Comparison of ENCODE assay signal across 27 cellular contexts in the genomic region with DNA sequence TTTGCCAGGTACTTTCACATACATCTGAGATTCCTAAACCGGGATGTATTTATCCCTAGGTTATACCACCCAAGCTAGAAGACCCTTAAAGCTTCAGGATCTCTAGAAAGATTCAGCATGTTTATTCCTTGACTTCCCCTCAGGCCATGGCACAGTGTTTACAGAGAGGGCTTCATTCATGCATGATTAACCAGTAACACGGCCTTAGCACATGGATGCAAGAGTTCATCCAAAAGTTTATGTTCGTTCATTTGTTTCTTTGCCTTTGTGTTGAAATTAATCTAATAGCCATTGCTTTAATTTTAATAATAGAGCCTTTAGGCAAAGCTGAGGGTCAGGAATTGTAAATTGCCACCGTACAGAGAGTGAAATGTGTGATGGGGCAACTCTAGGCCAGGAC. TPM values are rescaled to one million over a fixed set of nuclear protein-coding genes. Genes with fewer than 3 reads are reported as not detected.
"Had no signal": no experiment of that assay in that cellular context is flagged by ENCODE, and none has a peak within 500 bp of the region (broad histone marks: within the 10 kb centered on the region; RNA-seq: fewer than 3 reads in every experiment).

No MANE protein-coding gene starts in this region.

- DNase-seq: activated B cell treated with CpG ODN at 0.5 μM for 24 hours; activated CD4-positive, alpha-beta T cell treated with anti-CD3 and anti-CD28 coated beads for 36 hours; activated CD4-positive, alpha-beta T cell treated with anti-CD3 and anti-CD28 coated beads, Interleukin-2, amount 50 U/mL, for 48 hours; activated CD8-positive, alpha-beta memory T cell treated with anti-CD3 and anti-CD28 coated beads, Interleukin-2, amount 50 U/mL, for 48 hours; activated naive CD4-positive, alpha-beta T cell treated with Interleukin-2 at 50 U/mL for 16 hours; activated naive CD8-positive, alpha-beta T cell treated with anti-CD3 and anti-CD28 coated beads for 36 hours; activated T-cell treated with anti-CD3 and anti-CD28 coated beads, Interleukin-2, amount 50 U/mL, for 4 hours; amniotic stem cell; cerebellar nuclear complex; endodermal cell; foreskin fibroblast; heart right ventricle; islet precursor cell; left colon; midbrain; sigmoid colon; stimulated activated CD4-positive, alpha-beta T cell treated with anti-CD3 and anti-CD28 coated beads, Interleukin-2, amount 100 ng/mL, for 48 hours; stimulated activated CD8-positive, alpha-beta memory T cell treated with anti-CD3 and anti-CD28 coated beads, Interleukin-4, amount 100 ng/mL, for 48 hours; stimulated activated naive B cell treated with anti-CD40 and anti-IgM and Interleukin-4, amounts not matched to agents 10 μg/mL and 1 μg/mL and 100 μg/mL, for 72 hours had no signal

- H3K4me1 Mint-ChIP-seq: activated CD4-positive, alpha-beta T cell treated with anti-CD3 and anti-CD28 coated beads for 36 hours had no signal

- H3K4me3 Mint-ChIP-seq: activated B cell treated with CpG ODN at 0.5 μM for 24 hours; activated CD4-positive, alpha-beta T cell treated with anti-CD3 and anti-CD28 coated beads for 36 hours; activated naive CD8-positive, alpha-beta T cell treated with anti-CD3 and anti-CD28 coated beads for 36 hours; activated T-cell treated with anti-CD3 and anti-CD28 coated beads, Interleukin-2, amount 50 U/mL, for 4 hours; endodermal cell; nephron; stimulated activated naive B cell treated with anti-CD40 and anti-IgM and Interleukin-4, amounts not matched to agents 10 μg/mL and 1 μg/mL and 100 μg/mL, for 72 hours; T-helper 1 cell treated with Interleukin-12 subunit alpha and Interleukin-12 subunit beta and Interleukin-4 antibody, amounts not matched to agents 30 μg/mL and 1 μg/mL, for 36 hours had no signal

- H3K27me3 ChIP-seq: heart right ventricle, sigmoid colon had no signal

- H3K4me3 ChIP-seq: coronary artery, heart right ventricle, sigmoid colon, smooth muscle cell had no signal

- ATAC-seq: activated CD4-positive, alpha-beta T cell treated with anti-CD3 and anti-CD28 coated beads for 36 hours; activated T-cell treated with anti-CD3 and anti-CD28 coated beads, Interleukin-2, amount 50 U/mL, for 4 hours; left colon; stimulated activated naive B cell treated with anti-CD40 and anti-IgM and Interleukin-4, amounts not matched to agents 10 μg/mL and 1 μg/mL and 100 μg/mL, for 72 hours had no signal

- H3K9me3 Mint-ChIP-seq: activated B cell treated with CpG ODN at 0.5 μM for 24 hours; activated naive CD8-positive, alpha-beta T cell treated with anti-CD3 and anti-CD28 coated beads for 36 hours; activated T-cell treated with anti-CD3 and anti-CD28 coated beads, Interleukin-2, amount 50 U/mL, for 4 hours; activated T-helper 2 cell treated with anti-CD3 and anti-CD28 coated beads, Interferon-gamma antibody, Interleukin-2, Interleukin-4, amounts not matched to agents 10 μg/mL and 5 μg/mL and 100 μg/mL, durations not matched to agents 14 hours and 24 hours and 36 hours; endodermal cell; nephron; stimulated activated naive B cell treated with anti-CD40 and anti-IgM and Interleukin-4, amounts not matched to agents 10 μg/mL and 1 μg/mL and 100 μg/mL, for 72 hours; T-helper 1 cell treated with Interleukin-12 subunit alpha and Interleukin-12 subunit beta and Interleukin-4 antibody, amounts not matched to agents 30 μg/mL and 1 μg/mL, for 36 hours had no signal

- H3K9me3 ChIP-seq: heart right ventricle, sigmoid colon had no signal

- H3K27ac Mint-ChIP-seq: activated B cell treated with CpG ODN at 0.5 μM for 24 hours; activated CD4-positive, alpha-beta T cell treated with anti-CD3 and anti-CD28 coated beads for 36 hours; activated naive CD8-positive, alpha-beta T cell treated with anti-CD3 and anti-CD28 coated beads for 36 hours; activated T-helper 2 cell treated with anti-CD3 and anti-CD28 coated beads, Interferon-gamma antibody, Interleukin-2, Interleukin-4, amounts not matched to agents 10 μg/mL and 5 μg/mL and 100 μg/mL, durations not matched to agents 14 hours and 24 hours and 36 hours; endodermal cell; nephron; stimulated activated naive B cell treated with anti-CD40 and anti-IgM and Interleukin-4, amounts not matched to agents 10 μg/mL and 1 μg/mL and 100 μg/mL, for 72 hours; T-helper 1 cell treated with Interleukin-12 subunit alpha and Interleukin-12 subunit beta and Interleukin-4 antibody, amounts not matched to agents 30 μg/mL and 1 μg/mL, for 36 hours had no signal

- H3K27me3 Mint-ChIP-seq: activated B cell treated with CpG ODN at 0.5 μM for 24 hours; activated CD4-positive, alpha-beta T cell treated with anti-CD3 and anti-CD28 coated beads for 36 hours; activated naive CD8-positive, alpha-beta T cell treated with anti-CD3 and anti-CD28 coated beads for 36 hours; stimulated activated naive B cell treated with anti-CD40 and anti-IgM and Interleukin-4, amounts not matched to agents 10 μg/mL and 1 μg/mL and 100 μg/mL, for 72 hours had no signal

RNA-seq across cellular contexts. Expression of a gene that starts 41.9 kb away (rescaled TPM):
- total RNA-seq: activated B cell treated with CpG ODN at 0.5 μM for 24 hours; activated CD4-positive, alpha-beta T cell treated with anti-CD3 and anti-CD28 coated beads for 36 hours; activated CD8-positive, alpha-beta memory T cell treated with anti-CD3 and anti-CD28 coated beads for 36 hours; activated naive CD8-positive, alpha-beta T cell treated with anti-CD3 and anti-CD28 coated beads for 36 hours; activated T-cell treated with anti-CD3 and anti-CD28 coated beads, Interleukin-2, amount 50 U/mL, for 4 hours; activated T-helper 2 cell treated with anti-CD3 and anti-CD28 coated beads, Interferon-gamma antibody, Interleukin-2, Interleukin-4, amounts not matched to agents 10 μg/mL and 5 μg/mL and 100 μg/mL, durations not matched to agents 14 hours and 24 hours and 36 hours; bronchial epithelial cell; epithelial cell of proximal tubule had no signal
